Comparison of ENCODE assay signal across 16 cellular contexts in genomic region chr18:12093520-12094257, GRCh38. TPM values are rescaled to one million over a fixed set of nuclear protein-coding genes. Genes with fewer than 3 reads are reported as not detected.
DNase-seq lines count a peak whose midpoint lies in the region; ATAC-seq, FAIRE-seq and TF ChIP-seq lines count a peak whose summit lies in the region.
"Had no signal": no experiment of that assay in that cellular context is flagged by ENCODE, and none has a peak within 500 bp of the region (broad histone marks: within the 10 kb centered on the region; RNA-seq: fewer than 3 reads in every experiment).

TSS of gene ANKRD62 (plus strand) at chr18:12093843. CDS start at chr18:12094018, 175 bp downstream.

- no peak within 1 kb of the TSS for H3K4me3 ChIP-seq in IMR-90 (ENCODE audit: insufficient read depth, low read depth, low read length)
- H3K4me3 ChIP-seq in body of pancreas: no peak within 1 kb of the TSS
- no peak within 1 kb of the TSS for H3K4me3 ChIP-seq in kidney (ENCODE audit: low read length in 2 of 2)
- H3K4me3 ChIP-seq: SK-N-MC had no signal

- no peaks in the 10 kb centered on the region for H4K20me1 ChIP-seq in IMR-90 (ENCODE audit: insufficient read depth, low read length)

- no TSS peak for BruUV-seq in IMR-90 (replicated peaks; lab: Mats Ljungman, UMichigan)

- TF ChIP-seq RAD21 in IMR-90 (IDR thresholded peaks at IDR 0.05; ENCODE audit: low read length): no peak

- TF ChIP-seq CTCF in 22Rv1 (IDR thresholded peaks at IDR 0.05): peak; percentile 85
- no peak for TF ChIP-seq CTCF in IMR-90 (conservative IDR thresholded peaks at IDR 0.05; ENCODE audit: low read depth, low read length)
- TF ChIP-seq CTCF in body of pancreas (IDR thresholded peaks at IDR 0.05): no peak
- TF ChIP-seq CTCF in kidney (IDR thresholded peaks at IDR 0.05; ENCODE audit: borderline replicate concordance, extremely low read depth, insufficient read depth): no peak

- DNase-seq in IMR-90 (no peak), body of pancreas (no peak), kidney (peak; percentile 53), kidney glomerular epithelial cell (lab: John Stamatoyannopoulos, UW) (no peak), LoVo (ENCODE audit: low spot score) (no peak), NOMO-1 (lab: John Stamatoyannopoulos, UW; ENCODE audit: unreplicated experiment in 2 of 2) (no peak)
- DNase-seq: C1 segment of cervical spinal cord, MV-4-11, NCI-H1436 treated with DMSO at 0.1 percent for 48 hours, Right ventricle myocardium superior had no signal

- intact Hi-C loops in IMR-90 (cut with micrococcal nuclease) (loop anchor here (10.0 kb wide), 1 partner anchor 141 kb away; no protein-coding TSS in a partner anchor), body of pancreas (cut with DNase I) (no loop called here), kidney (cut with DNase I) (no loop called here)

- no peak within 1 kb of the TSS for H3K9ac ChIP-seq in IMR-90 (ENCODE audit: low read depth, low read length)
- H3K9ac ChIP-seq in kidney (ENCODE audit: low read length in 2 of 2): no peak within 1 kb of the TSS

- H2AK5ac ChIP-seq in IMR-90 (ENCODE audit: low read depth, low read length): no peak within 1 kb of the TSS

- in situ Hi-C loops in IMR-90 (cut with MboI; ENCODE audit: low sequenced_read_pairs): no loop called here

- POLR2A ChIA-PET in IMR-90 (lab: Charles Lee; ENCODE audit: unreplicated experiment): no interaction called here

- no peak within 1 kb of the TSS for H2AK9ac ChIP-seq in IMR-90 (replicated peaks; ENCODE audit: low read depth, low read length, poor library complexity)

- TF ChIP-seq POLR2A in IMR-90 (IDR thresholded peaks at IDR 0.05; ENCODE audit: low read depth, low read length) (no peak), body of pancreas (IDR thresholded peaks at IDR 0.05) (no peak)

- H3K4me1 ChIP-seq in IMR-90 (ENCODE audit: control insufficient read depth, insufficient read depth, low read length): no peaks in the 10 kb centered on the region
- H3K4me1 ChIP-seq in body of pancreas: peaks cover 46% of the 10 kb centered on the region
- no peaks in the 10 kb centered on the region for H3K4me1 ChIP-seq in kidney (ENCODE audit: control insufficient read depth in 1 of 2, insufficient read depth in 1 of 2, low read depth in 1 of 2, low read length in 2 of 2)

- FAIRE-seq in kidney (lab: Jason Lieb, UNC): no peak
- FAIRE-seq: A204.1, RCC 7860 had no signal

- H2BK20ac ChIP-seq in IMR-90 (ENCODE audit: low read depth, low read length): no peak within 1 kb of the TSS

- H2BK15ac ChIP-seq in IMR-90 (ENCODE audit: low read depth, low read length): no peak within 1 kb of the TSS

- ATAC-seq in IMR-90 (ENCODE audit: low read depth): no peak
- ATAC-seq in body of pancreas: no peak
- ATAC-seq in GM21526 (IDR thresholded peaks at IDR 0.05; ENCODE audit: low FRiP score, unreplicated experiment): no peak

- H3K9me3 ChIP-seq in IMR-90 (ENCODE audit: control insufficient read depth, insufficient read depth, low read length) (0 out of 2 replicates have a peak, but pooled peaks cover 4% of the 10 kb centered on the region), body of pancreas (no peaks in the 10 kb centered on the region), kidney (ENCODE audit: control insufficient read depth in 1 of 2, low read length in 2 of 2) (no peaks in the 10 kb centered on the region)

- 88% methylated on average over 18 of the region's 50 CpGs; no CpG with 5 or more reads in 1 of the 2 experiments for WGBS in IMR-90 (ENCODE audit: extremely low coverage in 2 of 2, insufficient read length in 1 of 2), 2 experiments
- WGBS in body of pancreas, 2 donors: 93 to 94% methylated on average over 34 to 50 of the region's 50 CpGs

- CTCF ChIA-PET in IMR-90 (lab: Yijun Ruan, JAX): no interaction called here

- H3K4me2 ChIP-seq in IMR-90 (ENCODE audit: low read depth, low read length): no peak within 1 kb of the TSS

- no peak within 1 kb of the TSS for H4K8ac ChIP-seq in IMR-90 (ENCODE audit: low read depth in 2 of 2, low read length in 2 of 2)

- no peak within 1 kb of the TSS for H3K14ac ChIP-seq in IMR-90 (replicated peaks; ENCODE audit: low read depth, low read length)

- no peaks in the 10 kb centered on the region for H3K36me3 ChIP-seq in IMR-90 (ENCODE audit: control insufficient read depth, insufficient read depth, low read length)
- no peaks in the 10 kb centered on the region for H3K36me3 ChIP-seq in body of pancreas (replicated peaks in 1 of 2; ENCODE audit: insufficient read depth in 1 of 2, low read depth in 2 of 2)
- H3K36me3 ChIP-seq in kidney (ENCODE audit: control insufficient read depth in 1 of 2, insufficient read depth in 2 of 2, low read length in 2 of 2): no peaks in the 10 kb centered on the region

- H4K5ac ChIP-seq in IMR-90 (ENCODE audit: low read depth, low read length): no peak within 1 kb of the TSS

- no peaks in the 10 kb centered on the region for H3K9me1 ChIP-seq in IMR-90 (ENCODE audit: insufficient read depth, low read length)

- dilution Hi-C loops in IMR-90 (cut with HindIII; ENCODE audit: low sequenced_read_pairs, unreplicated experiment): no loop called here

- H2AFZ ChIP-seq in IMR-90 (replicated peaks; ENCODE audit: low read length, poor library complexity): peak within 1 kb of the TSS; percentile 23

- no peak within 1 kb of the TSS for H4K91ac ChIP-seq in IMR-90 (ENCODE audit: insufficient read depth, low read depth, low read length)

- H3K27ac ChIP-seq in 22Rv1 (peak within 1 kb of the TSS; percentile 52), IMR-90 (ENCODE audit: insufficient read depth, low read length) (no peak within 1 kb of the TSS), body of pancreas (peak within 1 kb of the TSS; percentile 35 to 67 (median 62)), kidney (ENCODE audit: low read depth in 2 of 2, low read length in 2 of 2) (no peak within 1 kb of the TSS)
- H3K27ac ChIP-seq: SK-N-MC had no signal

- H3K56ac ChIP-seq in IMR-90 (ENCODE audit: extremely low read depth, insufficient read depth, low read length): no peak within 1 kb of the TSS

- no peaks in the 10 kb centered on the region for H3K79me1 ChIP-seq in IMR-90 (ENCODE audit: low read depth in 1 of 2, low read length in 2 of 2)

- no peak within 1 kb of the TSS for H2BK5ac ChIP-seq in IMR-90 (ENCODE audit: low read depth, low read length, poor library complexity, severe bottlenecking)

- no peak within 1 kb of the TSS for H3K18ac ChIP-seq in IMR-90 (ENCODE audit: low read depth, low read length)

- no peak within 1 kb of the TSS for H2BK120ac ChIP-seq in IMR-90 (ENCODE audit: low read depth, low read length)

- H3K23ac ChIP-seq in IMR-90 (ENCODE audit: low read depth, low read length): no peak within 1 kb of the TSS

- H3K27me3 ChIP-seq in IMR-90 (ENCODE audit: control insufficient read depth, insufficient read depth, low read length) (no peaks in the 10 kb centered on the region; the same call in none of the 2 replicates), body of pancreas (no peaks in the 10 kb centered on the region)

- H3K4ac ChIP-seq in IMR-90 (ENCODE audit: low read depth, low read length): no peak within 1 kb of the TSS

TF ChIP-seq in IMR-90, 13 proteins besides CTCF, POLR2A, EP300 and RAD21:
- TF ChIP-seq MAFK (IDR thresholded peaks at IDR 0.05; ENCODE audit: low read depth, low read length): no peak
- no peak for TF ChIP-seq MXI1 (IDR thresholded peaks at IDR 0.05; ENCODE audit: borderline replicate concordance, low read depth, low read length)
- TF ChIP-seq CHD1 (IDR thresholded peaks at IDR 0.05; ENCODE audit: low read depth, low read length): no peak
- no peak for TF ChIP-seq USF2 (IDR thresholded peaks at IDR 0.05; ENCODE audit: low read depth, low read length)

RNA-seq across cellular contexts. Expression of gene ANKRD62, which starts in this region (rescaled TPM):
- total RNA-seq in IMR-90 (2012; rRNA removed) (not detected in 2 replicates), body of pancreas (10 to 100 TPM; 13.0 to 14.2 TPM), kidney (not detected)
- polyA plus RNA-seq in IMR-90 (2012; rRNA removed) (not detected in 2 replicates), kidney (ENCODE audit: insufficient read depth, low read depth, low replicate concordance) (not detected)
- not detected in 2 replicates for polyA plus RNA-seq in IMR-90 (2012; cell fraction: cytosol; rRNA removed)
- not detected in 2 replicates for polyA plus RNA-seq in IMR-90 (2012; cell fraction: nucleus; rRNA removed; ENCODE audit: low replicate concordance)
- total RNA-seq: H4, Right ventricle myocardium superior had no signal

Comparison
In these comparisons a context has a peak if more than half of its experiments do, and no peak if none do; other contexts are left out.
1. RNA of gene ANKRD62 (total RNA-seq): 13.0 to 14.2 TPM in body of pancreas; not detected in IMR-90 and not detected in kidney (single experiment); every median in the first group is over 10 times any median in the second.
2. Peak in DNase-seq in kidney; RNA of the gene not detected or under 1 TPM.
3. H3K27ac ChIP-seq: peak in 22Rv1 (single experiment) and body of pancreas (4 of 4); none in IMR-90 (single experiment) and kidney (0 of 2).